9 cellular contexts compared by ENCODE assay signal in the genomic region with DNA sequence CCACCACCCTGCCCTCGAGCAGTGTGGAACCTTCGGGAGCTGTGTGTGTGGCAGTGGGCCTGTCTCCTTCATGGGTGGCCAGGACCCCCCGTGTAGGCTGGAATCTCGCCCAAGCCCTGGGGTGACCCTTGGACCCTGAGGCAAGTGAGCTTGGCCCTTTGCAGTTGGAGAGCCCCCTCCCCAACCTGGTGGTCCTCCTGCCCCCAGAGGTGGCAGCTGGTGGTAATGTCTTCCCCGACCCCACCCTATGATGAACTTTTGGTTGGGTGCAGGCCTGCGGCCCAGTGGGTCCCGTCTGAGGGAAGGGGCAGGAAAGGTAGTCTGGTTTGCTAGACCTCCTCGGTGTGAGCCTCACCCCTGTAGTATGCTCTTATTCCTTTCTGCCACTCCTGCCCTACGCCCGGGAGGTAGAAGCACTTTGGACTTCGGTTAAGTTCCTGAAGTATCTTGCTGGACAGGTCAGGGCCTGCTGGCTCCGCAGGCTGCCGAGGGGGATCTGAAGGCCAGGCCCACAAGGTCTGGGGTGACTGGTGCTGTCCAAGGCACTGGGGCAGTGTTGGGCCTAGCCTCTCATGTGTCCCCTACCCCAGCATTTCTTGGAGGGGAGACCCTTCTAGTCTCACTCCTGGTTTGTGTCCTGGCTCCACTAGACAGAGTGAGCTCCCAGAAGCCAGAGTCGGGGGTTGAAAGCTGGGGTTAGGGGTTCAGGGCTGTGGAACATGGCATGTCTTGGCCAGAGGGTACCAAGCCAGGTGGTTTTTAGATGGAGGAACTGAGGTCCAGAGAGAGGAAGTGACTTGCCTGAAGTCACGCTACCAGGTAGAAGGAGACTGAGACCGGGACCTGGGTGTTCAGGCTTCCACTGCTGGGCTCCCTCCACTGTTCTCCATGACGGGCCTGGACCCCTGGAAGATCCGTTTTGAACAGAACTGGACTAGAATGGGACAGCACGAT. TPM values are rescaled to one million over a fixed set of nuclear protein-coding genes. Genes with fewer than 3 reads are reported as not detected.
DNase-seq lines count a peak whose midpoint lies in the region; ATAC-seq, FAIRE-seq and TF ChIP-seq lines count a peak whose summit lies in the region.
"Had no signal": no experiment of that assay in that cellular context is flagged by ENCODE, and none has a peak within 500 bp of the region (broad histone marks: within the 10 kb centered on the region; RNA-seq: fewer than 3 reads in every experiment).

No MANE protein-coding gene starts in this region.

- peak overlapping the region; percentile 20 for H3K27ac Mint-ChIP-seq in activated naive CD8-positive, alpha-beta T cell treated with anti-CD3 and anti-CD28 coated beads for 36 hours
- peak overlapping the region; percentile 98 for H3K27ac Mint-ChIP-seq in stimulated activated naive B cell treated with anti-CD40 and anti-IgM and Interleukin-4, amounts not matched to agents 10 μg/mL and 1 μg/mL and 100 μg/mL, for 72 hours

- H3K36me3 Mint-ChIP-seq in activated naive CD8-positive, alpha-beta T cell treated with anti-CD3 and anti-CD28 coated beads for 36 hours, result peaks cover 3% of the 10 kb centered on the region
- H3K36me3 Mint-ChIP-seq in stimulated activated naive B cell treated with anti-CD40 and anti-IgM and Interleukin-4, amounts not matched to agents 10 μg/mL and 1 μg/mL and 100 μg/mL, for 72 hours, result peaks cover 5 to 9% of the 10 kb centered on the region in 2 donors

- H3K9me3 Mint-ChIP-seq in activated naive CD8-positive, alpha-beta T cell treated with anti-CD3 and anti-CD28 coated beads for 36 hours, result no peaks in the 10 kb centered on the region
- no peaks in the 10 kb centered on the region for H3K9me3 Mint-ChIP-seq in stimulated activated naive B cell treated with anti-CD40 and anti-IgM and Interleukin-4, amounts not matched to agents 10 μg/mL and 1 μg/mL and 100 μg/mL, for 72 hours

- intact Hi-C loops in kidney (cut with DNase I), result no loop called here

- H3K9ac ChIP-seq in kidney (ENCODE audit: low read length in 2 of 2), result peak overlapping the region; percentile 67 to 70

- FAIRE-seq in kidney (lab: Jason Lieb, UNC), result no peak
- FAIRE-seq: A204.1 had no signal

- peaks cover 38 to 47% of the 10 kb centered on the region in 2 donors for H3K4me1 ChIP-seq in kidney (ENCODE audit: control insufficient read depth in 1 of 2, insufficient read depth in 1 of 2, low read depth in 1 of 2, low read length in 2 of 2)

- H3K36me3 ChIP-seq in kidney (ENCODE audit: control insufficient read depth in 1 of 2, insufficient read depth in 2 of 2, low read length in 2 of 2), result peaks cover 4 to 5% of the 10 kb centered on the region in 2 donors

- peak overlapping the region; percentile 94 for H3K4me3 Mint-ChIP-seq in activated naive CD8-positive, alpha-beta T cell treated with anti-CD3 and anti-CD28 coated beads for 36 hours
- H3K4me3 Mint-ChIP-seq in stimulated activated naive B cell treated with anti-CD40 and anti-IgM and Interleukin-4, amounts not matched to agents 10 μg/mL and 1 μg/mL and 100 μg/mL, for 72 hours, result peak overlapping the region; percentile 96 to 99

- H3K9me3 ChIP-seq in kidney (ENCODE audit: control insufficient read depth in 1 of 2, low read length in 2 of 2), result no peaks in the 10 kb centered on the region

- H3K27ac ChIP-seq in kidney (ENCODE audit: low read depth in 2 of 2, low read length in 2 of 2), result peak overlapping the region; percentile 81 to 86

- peak in 1 of 2 donors; percentile 19 for ATAC-seq in stimulated activated naive B cell treated with anti-CD40 and anti-IgM and Interleukin-4, amounts not matched to agents 10 μg/mL and 1 μg/mL and 100 μg/mL, for 72 hours (replicated peaks)
- ATAC-seq in HG02884 (IDR thresholded peaks at IDR 0.05; ENCODE audit: unreplicated experiment), result no peak

- in situ Hi-C loops in ACHN (cut with HindIII; ENCODE audit: low pct_ligation_motif_present, low pct_unique_long_range_greater_than_20kb, low sequenced_read_pairs), result no loop called here

- H3K4me1 Mint-ChIP-seq in activated naive CD8-positive, alpha-beta T cell treated with anti-CD3 and anti-CD28 coated beads for 36 hours, result peaks cover 30% of the 10 kb centered on the region
- H3K4me1 Mint-ChIP-seq in stimulated activated naive B cell treated with anti-CD40 and anti-IgM and Interleukin-4, amounts not matched to agents 10 μg/mL and 1 μg/mL and 100 μg/mL, for 72 hours, result peaks cover 29 to 60% of the 10 kb centered on the region in 2 donors

- peak overlapping the region; percentile 85 for H3K4me3 ChIP-seq in kidney (ENCODE audit: low read length in 2 of 2)

- H3K27me3 Mint-ChIP-seq in activated naive CD8-positive, alpha-beta T cell treated with anti-CD3 and anti-CD28 coated beads for 36 hours, result no peaks in the 10 kb centered on the region
- H3K27me3 Mint-ChIP-seq in stimulated activated naive B cell treated with anti-CD40 and anti-IgM and Interleukin-4, amounts not matched to agents 10 μg/mL and 1 μg/mL and 100 μg/mL, for 72 hours, result no peaks in the 10 kb centered on the region

- DNase-seq in DMS53 (lab: John Stamatoyannopoulos, UW), result peak; percentile 30
- DNase-seq in DMS53 treated with DMSO at 0.1 percent for 48 hours (lab: John Stamatoyannopoulos, UW; ENCODE audit: unreplicated experiment), result no peak
- DNase-seq in activated naive CD8-positive, alpha-beta T cell treated with anti-CD3 and anti-CD28 coated beads for 36 hours, result no peak
- no peak for DNase-seq in kidney
- peak; percentile 13 for DNase-seq in stimulated activated naive B cell treated with anti-CD40 and anti-IgM and Interleukin-4, amounts not matched to agents 10 μg/mL and 1 μg/mL and 100 μg/mL, for 72 hours
- no peak for DNase-seq in ACHN
- DNase-seq in HUDEP-2 (lab: John Stamatoyannopoulos, UW; ENCODE audit: unreplicated experiment in 76 of 76), result no peak

- no peak for TF ChIP-seq CTCF in kidney (IDR thresholded peaks at IDR 0.05; ENCODE audit: borderline replicate concordance, extremely low read depth, insufficient read depth)

RNA-seq across cellular contexts. Expression of gene ZNF362, which starts 1.7 kb away (rescaled TPM):
- total RNA-seq in activated naive CD8-positive, alpha-beta T cell treated with anti-CD3 and anti-CD28 coated beads for 36 hours, result 1 to 10 TPM; 7.2 to 9.2 TPM
- 36.9 TPM for total RNA-seq in kidney
- 17.4 TPM for polyA plus RNA-seq in kidney (ENCODE audit: insufficient read depth, low read depth, low replicate concordance)

Comparison
In these comparisons a context has a peak if more than half of its experiments do, and no peak if none do; other contexts are left out.
1. DNase-seq: peak in DMS53 (single experiment) and stimulated activated naive B cell treated with anti-CD40 and anti-IgM and Interleukin-4, amounts not matched to agents 10 μg/mL and 1 μg/mL and 100 μg/mL, for 72 hours (single experiment); none in DMS53 treated with DMSO at 0.1 percent for 48 hours (single experiment), activated naive CD8-positive, alpha-beta T cell treated with anti-CD3 and anti-CD28 coated beads for 36 hours (single experiment), kidney (single experiment), ACHN (single experiment) and HUDEP-2 (0 of 76).